In genomic region chr1:28882009-28882628, GRCh38 we compare ENCODE assay signal across 8 cellular contexts. TPM values are rescaled to one million over a fixed set of nuclear protein-coding genes. Genes with fewer than 3 reads are reported as not detected.
DNase-seq lines count a peak whose midpoint lies in the region; ATAC-seq and TF ChIP-seq lines count a peak whose summit lies in the region.

No MANE protein-coding gene starts in this region.

- H3K9me3 Mint-ChIP-seq in naive thymus-derived CD8-positive, alpha-beta T cell, result no peaks in the 10 kb centered on the region
- no peaks in the 10 kb centered on the region for H3K9me3 Mint-ChIP-seq in stimulated activated memory B cell treated with anti-CD40 and anti-IgM and Interleukin-4, amounts not matched to agents 10 μg/mL and 1 μg/mL and 100 μg/mL, for 72 hours

- H3K36me3 Mint-ChIP-seq in naive thymus-derived CD8-positive, alpha-beta T cell, result no peaks in the 10 kb centered on the region
- no peaks in the 10 kb centered on the region for H3K36me3 Mint-ChIP-seq in stimulated activated memory B cell treated with anti-CD40 and anti-IgM and Interleukin-4, amounts not matched to agents 10 μg/mL and 1 μg/mL and 100 μg/mL, for 72 hours

- no peak overlapping the region for H3K9ac ChIP-seq in PC-3 (ENCODE audit: low read length)

- peaks cover 0 to under 1% (median 0%) of the 10 kb centered on the region in 5 donors for H3K27me3 Mint-ChIP-seq in naive thymus-derived CD8-positive, alpha-beta T cell
- no peaks in the 10 kb centered on the region for H3K27me3 Mint-ChIP-seq in stimulated activated memory B cell treated with anti-CD40 and anti-IgM and Interleukin-4, amounts not matched to agents 10 μg/mL and 1 μg/mL and 100 μg/mL, for 72 hours

- no peaks in the 10 kb centered on the region for H3F3A ChIP-seq in PC-3 (ENCODE audit: low read length, unreplicated experiment)

- H3K4me1 ChIP-seq in PC-3 (ENCODE audit: insufficient read depth, low read length), result peaks cover 20% of the 10 kb centered on the region

- no peaks in the 10 kb centered on the region for H3K27me3 ChIP-seq in PC-3 (ENCODE audit: low read length)

- no peak overlapping the region for H3K27ac ChIP-seq in PC-3 (ENCODE audit: low read length)

- DNase-seq in DMS79 (lab: John Stamatoyannopoulos, UW), result peak; percentile 94
- peak; percentile 84 to 88 for DNase-seq in Kasumi-1 (lab: John Stamatoyannopoulos, UW)
- peak; percentile 95 for DNase-seq in PC-3
- peak; percentile 72 for DNase-seq in activated T-cell treated with anti-CD3 and anti-CD28 coated beads for 4 hours
- DNase-seq in naive thymus-derived CD8-positive, alpha-beta T cell, result peak; percentile 65 to 88 (median 74)

- H3K4me3 Mint-ChIP-seq in naive thymus-derived CD8-positive, alpha-beta T cell, result peak overlapping the region in 1 of 10 donors; percentile 3
- no peak overlapping the region for H3K4me3 Mint-ChIP-seq in stimulated activated memory B cell treated with anti-CD40 and anti-IgM and Interleukin-4, amounts not matched to agents 10 μg/mL and 1 μg/mL and 100 μg/mL, for 72 hours

- no peaks in the 10 kb centered on the region for H4K20me1 ChIP-seq in PC-3 (ENCODE audit: low read length)

- H3K4me2 ChIP-seq in PC-3 (ENCODE audit: low read length), result peak overlapping the region; percentile 45

- H3K9me2 ChIP-seq in PC-3 (replicated peaks; ENCODE audit: low read length), result no peaks in the 10 kb centered on the region

- 0 out of 2 replicates have a peak, but pooled peaks cover under 1% of the 10 kb centered on the region for H3K79me2 ChIP-seq in PC-3 (ENCODE audit: low read length)

- no TSS peak for BruUV-seq in PC-3 (replicated peaks; lab: Mats Ljungman, UMichigan)

- H3K27ac Mint-ChIP-seq in naive thymus-derived CD8-positive, alpha-beta T cell, result peak overlapping the region in 6 of 10 donors; percentile 4 to 74 (median 36)
- H3K27ac Mint-ChIP-seq in stimulated activated memory B cell treated with anti-CD40 and anti-IgM and Interleukin-4, amounts not matched to agents 10 μg/mL and 1 μg/mL and 100 μg/mL, for 72 hours, result peak overlapping the region; percentile 83

- ATAC-seq in PC-3, result peak; percentile 70
- ATAC-seq in esophagus mucosa, result peak; percentile 67
- peak; percentile 9 to 11 for ATAC-seq in naive thymus-derived CD8-positive, alpha-beta T cell
- ATAC-seq in stimulated activated memory B cell treated with anti-CD40 and anti-IgM and Interleukin-4, amounts not matched to agents 10 μg/mL and 1 μg/mL and 100 μg/mL, for 72 hours, result no peak
- no peak for ATAC-seq in GM19395 (IDR thresholded peaks at IDR 0.05; ENCODE audit: unreplicated experiment)

- H3K9me3 ChIP-seq in PC-3 (ENCODE audit: low read length), result no peaks in the 10 kb centered on the region

- peak; percentile 96 for TF ChIP-seq CTCF in PC-3 (conservative IDR thresholded peaks at IDR 0.05; ENCODE audit: low read depth, low read length)

- peak overlapping the region; percentile 78 for H2AFZ ChIP-seq in PC-3 (ENCODE audit: low read length)

- CTCF ChIA-PET in PC-3 (lab: Charles Lee), result interaction anchor here (0.6 to 1.7 kb wide), 11 partner anchors 9 to 352 kb away, joined by 3 to 45 read pairs (median 4); partner anchors contain the start of genes EPB41 and SRSF4

- H3K36me3 ChIP-seq in PC-3 (ENCODE audit: low read depth, low read length), result no peaks in the 10 kb centered on the region

- peaks cover 22 to 45% (median 44%) of the 10 kb centered on the region in 4 donors for H3K4me1 Mint-ChIP-seq in naive thymus-derived CD8-positive, alpha-beta T cell
- peaks cover 48% of the 10 kb centered on the region for H3K4me1 Mint-ChIP-seq in stimulated activated memory B cell treated with anti-CD40 and anti-IgM and Interleukin-4, amounts not matched to agents 10 μg/mL and 1 μg/mL and 100 μg/mL, for 72 hours

- H3K4me3 ChIP-seq in PC-3 (ENCODE audit: low read length), result no peak overlapping the region

- intact Hi-C loops in PC-3 (cut with micrococcal nuclease), result loop anchor here (1.0 to 10.0 kb wide), 5 partner anchors 90 to 320 kb away; no protein-coding TSS in a partner anchor

- POLR2A ChIA-PET in PC-3 (lab: Charles Lee; ENCODE audit: unreplicated experiment), result interaction anchor here (0.6 kb wide), 3 partner anchors 33 to 292 kb away, joined by 3 to 12 read pairs (median 4); no protein-coding TSS in a partner anchor
- POLR2A ChIA-PET in naive thymus-derived CD8-positive, alpha-beta T cell (lab: Charles Lee), result interaction anchor here (1.0 to 1.5 kb wide), 5 partner anchors 99 to 320 kb away, joined by 3 to 7 read pairs (median 5); partner anchors contain the start of gene SRSF4

RNA-seq across cellular contexts. Expression of gene EPB41, which starts 32.2 kb away (rescaled TPM):
- total RNA-seq in PC-3 (2014; rRNA removed) (41.5 and 44.9 TPM in 2 replicates), esophagus mucosa (33.0 TPM)
- 100 to 1,000 TPM; 300 to 328 TPM for total RNA-seq in naive thymus-derived CD8-positive, alpha-beta T cell
- 10 to 100 TPM; 84.1 to 99.9 (median 92.9) TPM for polyA plus RNA-seq in naive thymus-derived CD8-positive, alpha-beta T cell

Comparison
In these comparisons a context has a peak if more than half of its experiments do, and no peak if none do; other contexts are left out.
1. ATAC-seq: peak in PC-3 (single experiment), esophagus mucosa (single experiment) and naive thymus-derived CD8-positive, alpha-beta T cell (2 of 2); none in stimulated activated memory B cell treated with anti-CD40 and anti-IgM and Interleukin-4, amounts not matched to agents 10 μg/mL and 1 μg/mL and 100 μg/mL, for 72 hours (single experiment) and GM19395 (single experiment).
2. Peak in every context shown above with its lines, with median percentiles within 50 percentile points of each other: DNase-seq.